8 cellular contexts compared by ENCODE assay signal in genomic region chr1:206634365-206635079, GRCh38. TPM values are rescaled to one million over a fixed set of nuclear protein-coding genes. Genes with fewer than 3 reads are reported as not detected.
DNase-seq lines count a peak whose midpoint lies in the region; ATAC-seq and TF ChIP-seq lines count a peak whose summit lies in the region.

No MANE protein-coding gene starts in this region.

- DNase-seq in AG10803 (ENCODE audit: low read depth) (peak; percentile 88), NCI-H526 treated with DMSO at 0.1 percent for 48 hours (lab: John Stamatoyannopoulos, UW) (peak; percentile 17), dorsolateral prefrontal cortex (peak; percentile 89 to 99 (median 94)), right lobe of liver (peak; percentile 92 to 93 (median 93))
- peak; percentile 83 for DNase-seq in activated CD4-positive, alpha-beta memory T cell treated with anti-CD3 and anti-CD28 coated beads for 36 hours
- peak; percentile 60 for DNase-seq in stimulated activated CD4-positive, alpha-beta T cell treated with anti-CD3 and anti-CD28 coated beads, Interleukin-2, amount 100 ng/mL, for 4 hours (ENCODE audit: low read depth)

- H3K27me3 Mint-ChIP-seq in activated CD4-positive, alpha-beta memory T cell treated with anti-CD3 and anti-CD28 coated beads for 36 hours: peaks cover 7% of the 10 kb centered on the region

- H3K4me3 Mint-ChIP-seq in activated CD4-positive, alpha-beta memory T cell treated with anti-CD3 and anti-CD28 coated beads for 36 hours: peak overlapping the region; percentile 80

- H3K4me3 ChIP-seq in AG10803 (ENCODE audit: low read length) (peak overlapping the region; percentile 79), HEK293 (ENCODE audit: low read depth, low read length) (no peak overlapping the region), dorsolateral prefrontal cortex (peak overlapping the region; percentile 57 to 100 (median 90)), right lobe of liver (peak overlapping the region; percentile 82 to 91 (median 87))

- CTCF ChIA-PET in HEK293 (lab: Yijun Ruan, JAX): interaction anchor here (0.6 to 12.7 kb wide), 18 partner anchors 11 to 1265 kb away, joined by 3 to 380 read pairs (median 5); partner anchors contain the start of gene EIF2D
- CTCF ChIA-PET in activated CD4-positive, alpha-beta memory T cell treated with anti-CD3 and anti-CD28 coated beads for 36 hours (lab: Charles Lee): interaction anchor here (0.6 to 11.1 kb wide), 40 partner anchors 8 to 901 kb away, joined by 3 to 399 read pairs (median 4); partner anchors contain the start of gene EIF2D

- H3K4me1 ChIP-seq in HEK293 (ENCODE audit: control insufficient read depth, insufficient read depth, low read length): peaks cover 11% of the 10 kb centered on the region
- peaks cover 0 to 17% (median 0%) of the 10 kb centered on the region in 4 donors for H3K4me1 ChIP-seq in right lobe of liver

- H3K36me3 ChIP-seq in HEK293 (ENCODE audit: control insufficient read depth in 2 of 2, insufficient read depth in 1 of 2, low read length in 2 of 2) (peaks cover 3 to 10% of the 10 kb centered on the region in 2 experiments; a peak in 2 of 3 replicates), right lobe of liver (no peaks in the 10 kb centered on the region)

- H3K9me3 Mint-ChIP-seq in activated CD4-positive, alpha-beta memory T cell treated with anti-CD3 and anti-CD28 coated beads for 36 hours: no peaks in the 10 kb centered on the region

- TF ChIP-seq POLR2A in right lobe of liver (IDR thresholded peaks at IDR 0.05): no peak

- peak overlapping the region; percentile 80 for H3K27ac Mint-ChIP-seq in activated CD4-positive, alpha-beta memory T cell treated with anti-CD3 and anti-CD28 coated beads for 36 hours

- WGBS in right lobe of liver (ENCODE audit: insufficient coverage, low coverage, low lambda C conversion rate, missing lambda C conversion rate): 7% methylated on average over 24 of the region's 26 CpGs

- TF ChIP-seq CTCF in AG10803 (conservative IDR thresholded peaks at IDR 0.05; ENCODE audit: low read length) (peak; percentile 88), HEK293 (tag by site-specific recombination; IDR thresholded peaks at IDR 0.05) (peak; percentile 67; the same call in 1 of the 2 replicates), dorsolateral prefrontal cortex (IDR thresholded peaks at IDR 0.05 in 54 of 56, conservative IDR thresholded peaks at IDR 0.05 in 2 of 56; ENCODE audit: low read depth in 1 of 56, partially characterized antibody in 56 of 56) (peak; percentile 73 to 97 (median 91)), right lobe of liver (IDR thresholded peaks at IDR 0.05) (peak; percentile 73 to 88 (median 82))

- POLR2A ChIA-PET in HEK293 (lab: Yijun Ruan, JAX): interaction anchor here (0.6 to 2.4 kb wide), 10 partner anchors 13 to 139 kb away, joined by 3 to 19 read pairs (median 7); partner anchors contain the start of genes EIF2D and MAPKAPK2
- POLR2A ChIA-PET in activated CD4-positive, alpha-beta memory T cell treated with anti-CD3 and anti-CD28 coated beads for 36 hours (lab: Charles Lee): interaction anchor here (0.9 to 1.9 kb wide), 12 partner anchors 7 to 348 kb away, joined by 3 to 15 read pairs (median 4); partner anchors contain the start of genes EIF2D, IKBKE and MAPKAPK2

- H3K9me3 ChIP-seq in HEK293 (ENCODE audit: control insufficient read depth, insufficient read depth, low read depth, low read length): no peaks in the 10 kb centered on the region
- no peaks in the 10 kb centered on the region for H3K9me3 ChIP-seq in right lobe of liver

- H3K4me1 Mint-ChIP-seq in activated CD4-positive, alpha-beta memory T cell treated with anti-CD3 and anti-CD28 coated beads for 36 hours (ENCODE audit: low read depth): peaks cover 25% of the 10 kb centered on the region

- ATAC-seq in right lobe of liver: peak; percentile 70 to 75 (median 71)
- no peak for ATAC-seq in GM18502 (IDR thresholded peaks at IDR 0.05; ENCODE audit: poor library complexity, unreplicated experiment)

- peak overlapping the region; percentile 56; the same call in 1 of the 2 replicates for H3K27ac ChIP-seq in HEK293 (ENCODE audit: extremely low read depth, low read depth, low read length)
- peak overlapping the region in 34 of 59 donors; percentile 11 to 85 (median 60) for H3K27ac ChIP-seq in dorsolateral prefrontal cortex
- peak overlapping the region; percentile 60 to 80 (median 68) for H3K27ac ChIP-seq in right lobe of liver

- H3K36me3 Mint-ChIP-seq in activated CD4-positive, alpha-beta memory T cell treated with anti-CD3 and anti-CD28 coated beads for 36 hours: peaks cover 2% of the 10 kb centered on the region

- intact Hi-C loops in activated CD4-positive, alpha-beta memory T cell treated with anti-CD3 and anti-CD28 coated beads for 36 hours (cut with micrococcal nuclease): loop anchor here (1.0 to 2.0 kb wide), 5 partner anchors 25 to 348 kb away; no protein-coding TSS in a partner anchor
- intact Hi-C loops in dorsolateral prefrontal cortex (cut with DNase I): loop anchor here (1.0 to 10.0 kb wide), 4 partner anchors 22 to 348 kb away; partner anchors contain the start of gene EIF2D (in 1 of the 2)
- intact Hi-C loops in right lobe of liver (cut with DNase I): loop anchor here in 1 of 2 donors (10.0 kb wide), 1 partner anchor 280 kb away; no protein-coding TSS in a partner anchor

- H3K27me3 ChIP-seq in dorsolateral prefrontal cortex (no peaks in the 10 kb centered on the region), right lobe of liver (no peaks in the 10 kb centered on the region)

TF ChIP-seq in HEK293, 187 proteins besides CTCF, POLR2A, EP300 and RAD21 (continues in another document):
- no peak for TF ChIP-seq INSM2 (tag by site-specific recombination; IDR thresholded peaks at IDR 0.05)
- TF ChIP-seq ZNF600 (tag by site-specific recombination; IDR thresholded peaks at IDR 0.05): 0 out of 2 replicates have a peak, but pooled peaks have one; percentile 48
- no peak for TF ChIP-seq KLF8 (tag by site-specific recombination; IDR thresholded peaks at IDR 0.05)
- TF ChIP-seq ZFP69B (tag by site-specific recombination; IDR thresholded peaks at IDR 0.05): no peak
- peak; percentile 42; the same call in 1 of the 2 replicates for TF ChIP-seq ZNF660 (tag by site-specific recombination; IDR thresholded peaks at IDR 0.05)
- no peak for TF ChIP-seq WT1 (tag by site-specific recombination; IDR thresholded peaks at IDR 0.05)
- TF ChIP-seq ZNF621 (tag by site-specific recombination; IDR thresholded peaks at IDR 0.05): no peak
- no peak for TF ChIP-seq ZBTB49 (tag by site-specific recombination; IDR thresholded peaks at IDR 0.05; ENCODE audit: low read depth)

RNA-seq across cellular contexts. Expression of gene DYRK3, which starts 0.8 kb away (rescaled TPM):
- 10 to 100 TPM; 10.1 to 11.4 TPM for total RNA-seq in activated CD4-positive, alpha-beta memory T cell treated with anti-CD3 and anti-CD28 coated beads for 36 hours
- total RNA-seq in dorsolateral prefrontal cortex: 10 to 100 TPM in 3 of 120 experiments, 1 to 10 TPM in 117; 2.4 to 12.2 (median 5.3) TPM
- 1 to 10 TPM; 2.8 to 5.6 (median 4.0) TPM for total RNA-seq in right lobe of liver

RNA-seq across cellular contexts. Expression of gene EIF2D, which starts 22.3 kb away (rescaled TPM):
- 10 to 100 TPM; 84.6 to 87.5 TPM for total RNA-seq in activated CD4-positive, alpha-beta memory T cell treated with anti-CD3 and anti-CD28 coated beads for 36 hours
- total RNA-seq in dorsolateral prefrontal cortex: 10 to 100 TPM; 19.2 to 56.2 (median 35.0) TPM
- 10 to 100 TPM; 18.4 to 29.3 (median 24.4) TPM for total RNA-seq in right lobe of liver

RNA-seq across cellular contexts. Expression of gene MAPKAPK2, which starts 50.2 kb away (rescaled TPM):
- 10 to 100 TPM; 96.9 to 97.4 TPM for total RNA-seq in activated CD4-positive, alpha-beta memory T cell treated with anti-CD3 and anti-CD28 coated beads for 36 hours
- 10 to 100 TPM; 15.8 to 65.6 (median 28.3) TPM for total RNA-seq in dorsolateral prefrontal cortex
- total RNA-seq in right lobe of liver: 10 to 100 TPM; 25.6 to 46.6 (median 34.0) TPM

Comparison
In these comparisons a context has a peak if more than half of its experiments do, and no peak if none do; other contexts are left out.
1. DNase-seq: peak in every context shown above with its lines; median percentile 94 in dorsolateral prefrontal cortex; 93 in right lobe of liver; 88 in AG10803; 83 in activated CD4-positive, alpha-beta memory T cell treated with anti-CD3 and anti-CD28 coated beads for 36 hours; 60 in stimulated activated CD4-positive, alpha-beta T cell treated with anti-CD3 and anti-CD28 coated beads, Interleukin-2, amount 100 ng/mL, for 4 hours; 17 in NCI-H526 treated with DMSO at 0.1 percent for 48 hours.